Comparison of ENCODE assay signal across 13 cellular contexts in genomic region chr9:87122947-87123685, GRCh38.
A peak's percentile ranks its signal among the peaks of the same experiment; 100 is the strongest.
DNase-seq lines count a peak whose midpoint lies in the region; ATAC-seq, FAIRE-seq and TF ChIP-seq lines count a peak whose summit lies in the region.
"Had no signal": no experiment of that assay in that cellular context is flagged by ENCODE, and none has a peak within 500 bp of the region (broad histone marks: within the 10 kb centered on the region; RNA-seq: fewer than 3 reads in every experiment).

No MANE protein-coding gene starts in this region.

- no peak overlapping the region for H3K4me3 ChIP-seq in fibroblast of the aortic adventitia (ENCODE audit: low read depth, low read length)
- no peak overlapping the region for H3K4me3 ChIP-seq in thyroid gland (replicated peaks in 1 of 3)
- H3K4me3 ChIP-seq: pancreas had no signal

- H3K36me3 Mint-ChIP-seq in activated naive CD4-positive, alpha-beta T cell treated with anti-CD3 and anti-CD28 coated beads for 36 hours (ENCODE audit: low read depth): peaks cover 1% of the 10 kb centered on the region

- peaks cover 10% of the 10 kb centered on the region for H3K4me1 Mint-ChIP-seq in activated naive CD4-positive, alpha-beta T cell treated with anti-CD3 and anti-CD28 coated beads for 36 hours (ENCODE audit: low read depth)
- H3K4me1 Mint-ChIP-seq in stimulated activated naive CD8-positive, alpha-beta T cell treated with anti-CD3 and anti-CD28 coated beads, Interleukin-15, amount 100 ng/mL, for 72 hours: peaks cover 7% of the 10 kb centered on the region

- TF ChIP-seq POLR2A in thyroid gland (IDR thresholded peaks at IDR 0.05): no peak

- FAIRE-seq in RCC 7860 (lab: Jason Lieb, UNC): peak; percentile 73
- FAIRE-seq: pancreas had no signal

- peak overlapping the region; percentile 6 for H3K27ac Mint-ChIP-seq in activated naive CD4-positive, alpha-beta T cell treated with anti-CD3 and anti-CD28 coated beads for 36 hours
- H3K27ac Mint-ChIP-seq in stimulated activated naive CD8-positive, alpha-beta T cell treated with anti-CD3 and anti-CD28 coated beads, Interleukin-15, amount 100 ng/mL, for 72 hours: no peak overlapping the region
- H3K27ac Mint-ChIP-seq: T-helper 1 cell treated with Interleukin-12 subunit alpha and Interleukin-12 subunit beta and Interleukin-4 antibody, amounts not matched to agents 30 μg/mL and 1 μg/mL, for 36 hours had no signal

- H3K9me3 Mint-ChIP-seq in activated naive CD4-positive, alpha-beta T cell treated with anti-CD3 and anti-CD28 coated beads for 36 hours: no peaks in the 10 kb centered on the region
- H3K9me3 Mint-ChIP-seq in stimulated activated naive CD8-positive, alpha-beta T cell treated with anti-CD3 and anti-CD28 coated beads, Interleukin-15, amount 100 ng/mL, for 72 hours: peaks cover 0 to 21% of the 10 kb centered on the region in 2 donors
- H3K9me3 Mint-ChIP-seq: T-helper 1 cell treated with Interleukin-12 subunit alpha and Interleukin-12 subunit beta and Interleukin-4 antibody, amounts not matched to agents 30 μg/mL and 1 μg/mL, for 36 hours had no signal

- ATAC-seq in stimulated activated naive CD8-positive, alpha-beta T cell treated with anti-CD3 and anti-CD28 coated beads, Interleukin-15, amount 100 ng/mL, for 72 hours: peak; percentile 77
- no peak for ATAC-seq in HG03439 (IDR thresholded peaks at IDR 0.05; ENCODE audit: unreplicated experiment)

- DNase-seq in activated naive CD4-positive, alpha-beta T cell treated with anti-CD3 and anti-CD28 coated beads for 36 hours: peak; percentile 51
- no peak for DNase-seq in activated naive CD4-positive, alpha-beta T cell (lab: John Stamatoyannopoulos, UW)
- peak; percentile 63 for DNase-seq in RCC 7860 (ENCODE audit: low spot score)
- peak; percentile 82 for DNase-seq in fibroblast of the aortic adventitia (ENCODE audit: low read depth)
- no peak for DNase-seq in stimulated activated naive CD8-positive, alpha-beta T cell treated with anti-CD3 and anti-CD28 coated beads, Interleukin-15, amount 100 ng/mL, for 72 hours
- DNase-seq in NCI-H774 (lab: John Stamatoyannopoulos, UW): no peak
- no peak for DNase-seq in thyroid gland
- DNase-seq: C1 segment of cervical spinal cord, cortex of kidney, NCI-H748 treated with DMSO at 0.1 percent for 48 hours, pancreas had no signal

- CTCF ChIA-PET in activated naive CD4-positive, alpha-beta T cell treated with anti-CD3 and anti-CD28 coated beads for 36 hours (lab: Charles Lee): interaction anchor here (0.7 kb wide), 1 partner anchor 202 kb away, joined by 3 read pairs; no protein-coding TSS in a partner anchor

- intact Hi-C loops in activated naive CD4-positive, alpha-beta T cell treated with anti-CD3 and anti-CD28 coated beads for 36 hours (cut with micrococcal nuclease): loop anchor here (1.0 to 2.0 kb wide), 3 partner anchors 153 to 586 kb away; partner anchors contain the start of gene GAS1
- intact Hi-C loops in thyroid gland (cut with DNase I): no loop called here

- no peak overlapping the region for H3K27ac ChIP-seq in thyroid gland
- H3K27ac ChIP-seq: pancreas had no signal

- H3K27me3 ChIP-seq in thyroid gland: no peaks in the 10 kb centered on the region
- H3K27me3 ChIP-seq: pancreas had no signal

- WGBS in thyroid gland, 2 donors: 66 to 72% methylated on average over 6 of the region's 6 CpGs

- TF ChIP-seq CTCF in fibroblast of the aortic adventitia (IDR thresholded peaks at IDR 0.05; ENCODE audit: insufficient read depth, low read length): no peak
- TF ChIP-seq CTCF in thyroid gland (IDR thresholded peaks at IDR 0.05): no peak

- H3K4me1 ChIP-seq in thyroid gland: peaks cover 12 to 14% of the 10 kb centered on the region in 2 donors
- H3K4me1 ChIP-seq: pancreas had no signal

- peaks cover 24% of the 10 kb centered on the region for H3K27me3 Mint-ChIP-seq in activated naive CD4-positive, alpha-beta T cell treated with anti-CD3 and anti-CD28 coated beads for 36 hours (ENCODE audit: low read depth)
- H3K27me3 Mint-ChIP-seq in stimulated activated naive CD8-positive, alpha-beta T cell treated with anti-CD3 and anti-CD28 coated beads, Interleukin-15, amount 100 ng/mL, for 72 hours: peaks cover 41% of the 10 kb centered on the region

- no peak overlapping the region for H3K4me3 Mint-ChIP-seq in activated naive CD4-positive, alpha-beta T cell treated with anti-CD3 and anti-CD28 coated beads for 36 hours
- no peak overlapping the region for H3K4me3 Mint-ChIP-seq in stimulated activated naive CD8-positive, alpha-beta T cell treated with anti-CD3 and anti-CD28 coated beads, Interleukin-15, amount 100 ng/mL, for 72 hours
- H3K4me3 Mint-ChIP-seq: T-helper 1 cell treated with Interleukin-12 subunit alpha and Interleukin-12 subunit beta and Interleukin-4 antibody, amounts not matched to agents 30 μg/mL and 1 μg/mL, for 36 hours had no signal

- no peaks in the 10 kb centered on the region for H3K36me3 ChIP-seq in thyroid gland
- H3K36me3 ChIP-seq: pancreas had no signal

- H3K9me3 ChIP-seq in thyroid gland: no peaks in the 10 kb centered on the region
- H3K9me3 ChIP-seq: pancreas had no signal

Comparison
In these comparisons a context has a peak if more than half of its experiments do, and no peak if none do; other contexts are left out.
1. DNase-seq: peak in activated naive CD4-positive, alpha-beta T cell treated with anti-CD3 and anti-CD28 coated beads for 36 hours (single experiment), RCC 7860 (single experiment) and fibroblast of the aortic adventitia (single experiment); none in activated naive CD4-positive, alpha-beta T cell (0 of 4), stimulated activated naive CD8-positive, alpha-beta T cell treated with anti-CD3 and anti-CD28 coated beads, Interleukin-15, amount 100 ng/mL, for 72 hours (0 of 2), NCI-H774 (single experiment) and thyroid gland (0 of 2).